ENCODE assay signal across 8 cellular contexts in genomic region chr4:13483142-13484044, GRCh38. TPM values are rescaled to one million over a fixed set of nuclear protein-coding genes. Genes with fewer than 3 reads are reported as not detected.
DNase-seq lines count a peak whose midpoint lies in the region; ATAC-seq and TF ChIP-seq lines count a peak whose summit lies in the region.

No MANE protein-coding gene starts in this region.

- WGBS in aorta, 2 donors = 3 to 4% methylated on average over 38 of the region's 38 CpGs

- H3K9me3 ChIP-seq in neural cell (ENCODE audit: low read length) (no peaks in the 10 kb centered on the region), aorta (ENCODE audit: control insufficient read depth, low read length) (peaks cover 2% of the 10 kb centered on the region)

- no peak for TF ChIP-seq EP300 in neural cell (conservative IDR thresholded peaks at IDR 0.05; ENCODE audit: poor library complexity, severe bottlenecking)

- ATAC-seq in GM18519 (IDR thresholded peaks at IDR 0.05; ENCODE audit: low FRiP score, unreplicated experiment) (peak; percentile 0), HG03066 (IDR thresholded peaks at IDR 0.05; ENCODE audit: low read depth, unreplicated experiment) (peak; percentile 15), foreskin keratinocyte (peak; percentile 53), aorta (ENCODE audit: low FRiP score) (peak; percentile 85)

- H3K9ac ChIP-seq in neural cell (ENCODE audit: low read length) = peak overlapping the region; percentile 89

- peak; percentile 62 for DNase-seq in AG20443 (ENCODE audit: low spot score)
- DNase-seq in NCI-H69 (lab: John Stamatoyannopoulos, UW) = peak; percentile 78
- DNase-seq in activated naive CD4-positive, alpha-beta T cell treated with anti-CD3 and anti-CD28 coated beads, Interleukin-2, amount 50 U/mL, for 16 hours = peak; percentile 11
- DNase-seq in foreskin keratinocyte = peak; percentile 32 to 50
- peak in 1 of 2 donors; percentile 71 for DNase-seq in aorta

- H3K36me3 ChIP-seq in neural cell (ENCODE audit: insufficient read depth, low read length) = no peaks in the 10 kb centered on the region
- no peaks in the 10 kb centered on the region for H3K36me3 ChIP-seq in aorta (ENCODE audit: control insufficient read depth in 1 of 2, insufficient read depth in 2 of 2, low read length in 1 of 2)

- H3K4me2 ChIP-seq in neural cell (ENCODE audit: low read length) = peak overlapping the region; percentile 83

- intact Hi-C loops in aorta (cut with DNase I) = loop anchor here (5.0 to 10.0 kb wide), 2 partner anchors 141 to 631 kb away; partner anchors contain the start of gene BOD1L1 (in 1 of the 2)

- H3K4me3 ChIP-seq in neural cell (ENCODE audit: low read length) (peak overlapping the region; percentile 83), aorta (ENCODE audit: low read length in 2 of 2) (peak overlapping the region; percentile 88 to 90)

- no peak for TF ChIP-seq CTCF in foreskin keratinocyte (conservative IDR thresholded peaks at IDR 0.05)
- no peak for TF ChIP-seq CTCF in neural cell (IDR thresholded peaks at IDR 0.05; ENCODE audit: poor library complexity, severe bottlenecking)

- peak overlapping the region; percentile 87 for H2AFZ ChIP-seq in neural cell (ENCODE audit: low read depth, low read length)

- peak overlapping the region; percentile 100 for H3K27ac ChIP-seq in foreskin keratinocyte
- peak overlapping the region; percentile 94 for H3K27ac ChIP-seq in neural cell (ENCODE audit: low read length)
- H3K27ac ChIP-seq in aorta (ENCODE audit: low read depth in 1 of 2, low read length in 2 of 2) = peak overlapping the region; percentile 38 to 87

- TF ChIP-seq RAD21 in neural cell (conservative IDR thresholded peaks at IDR 0.05) = no peak

- no peaks in the 10 kb centered on the region for H3F3A ChIP-seq in neural cell (ENCODE audit: insufficient read depth, low read length, poor library complexity, severe bottlenecking)

- H3K4me1 ChIP-seq in foreskin keratinocyte (peaks cover 15% of the 10 kb centered on the region), aorta (ENCODE audit: control insufficient read depth in 1 of 2, insufficient read depth in 2 of 2, low read length in 2 of 2) (peaks cover 0 to 3% of the 10 kb centered on the region in 2 donors)

- no peaks in the 10 kb centered on the region for H4K20me1 ChIP-seq in neural cell (ENCODE audit: insufficient read depth)

- H3K27me3 ChIP-seq in foreskin keratinocyte (no peaks in the 10 kb centered on the region), neural cell (ENCODE audit: insufficient read depth, low read depth, low read length) (no peaks in the 10 kb centered on the region), aorta (ENCODE audit: control insufficient read depth in 1 of 2, insufficient read depth in 2 of 2, low read length in 1 of 2) (no peaks in the 10 kb centered on the region)

- peaks cover 46% of the 10 kb centered on the region for H3K79me2 ChIP-seq in neural cell (replicated peaks; ENCODE audit: insufficient read depth, low read length)

- no peaks in the 10 kb centered on the region for H3K9me2 ChIP-seq in neural cell (ENCODE audit: insufficient read depth, low read length)

TF ChIP-seq in neural cell, 6 proteins besides CTCF, POLR2A, EP300 and RAD21:
- TF ChIP-seq POLR2AphosphoS5 (IDR thresholded peaks at IDR 0.05) (no peak), SMC3 (conservative IDR thresholded peaks at IDR 0.05; ENCODE audit: poor library complexity) (peak; percentile 18), TAF1 (IDR thresholded peaks at IDR 0.05; ENCODE audit: low read depth) (no peak)

RNA-seq across cellular contexts. Expression of gene RAB28, which starts 0.7 kb away (rescaled TPM):
- 16.9 and 17.5 TPM in 2 replicates for total RNA-seq in foreskin keratinocyte
- polyA plus RNA-seq in foreskin keratinocyte = 12.0 and 13.8 TPM in 2 replicates
- polyA plus RNA-seq in neural cell = 60.5 and 60.7 TPM in 2 replicates
- 42.4 and 44.7 TPM in 2 replicates for polyA minus RNA-seq in neural cell
- 10 to 100 TPM; 14.7 to 16.5 TPM for total RNA-seq in aorta
- 10 to 100 TPM; 19.8 to 20.6 TPM for polyA plus RNA-seq in aorta

Comparison
In these comparisons a context has a peak if more than half of its experiments do, and no peak if none do; other contexts are left out.
1. ATAC-seq: peak in every context shown above with its lines; median percentile 85 in aorta; 53 in foreskin keratinocyte; 15 in HG03066; 0 in GM18519.